12 cellular contexts compared by ENCODE assay signal in the genomic region with DNA sequence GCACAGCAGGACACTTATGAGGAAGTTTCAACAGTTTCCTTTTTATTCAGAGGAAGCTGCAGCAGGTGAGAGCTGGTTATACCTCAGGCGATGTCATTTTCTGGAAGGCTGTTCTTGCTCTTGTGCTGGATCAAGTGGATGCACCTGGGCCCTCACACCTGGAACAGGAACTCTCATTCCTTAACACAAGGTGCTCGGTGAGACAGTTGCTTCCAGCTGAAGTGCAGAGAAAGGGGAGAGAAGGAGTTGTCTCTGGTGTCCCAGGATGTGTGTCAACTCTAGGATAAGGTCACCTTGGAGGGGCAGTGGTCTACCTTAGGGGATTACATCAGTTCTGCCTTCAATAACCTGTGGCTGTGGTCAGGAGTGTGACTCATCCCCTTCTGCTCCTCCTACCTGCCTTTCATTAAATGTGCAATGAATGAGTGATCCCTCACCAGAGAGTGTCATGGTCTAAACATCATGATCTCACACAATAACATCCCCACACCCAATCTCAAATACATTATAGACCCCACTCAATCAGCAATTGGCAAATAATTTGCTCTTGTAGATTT.
A peak's percentile ranks its signal among the peaks of the same experiment; 100 is the strongest.
DNase-seq lines count a peak whose midpoint lies in the region; ATAC-seq and TF ChIP-seq lines count a peak whose summit lies in the region.
"Had no signal": no experiment of that assay in that cellular context is flagged by ENCODE, and none has a peak within 500 bp of the region (broad histone marks: within the 10 kb centered on the region; RNA-seq: fewer than 3 reads in every experiment).

No MANE protein-coding gene starts in this region.

- no peaks in the 10 kb centered on the region for H4K20me1 ChIP-seq in H9 (ENCODE audit: control insufficient read depth, insufficient read depth, insufficient read length)

- H4K91ac ChIP-seq in H9 (ENCODE audit: insufficient read length, low read depth, low read length) = no peak overlapping the region

- H3K18ac ChIP-seq in H9 (ENCODE audit: insufficient read length, low read depth, low read length) = no peak overlapping the region

- no peak overlapping the region for H2BK12ac ChIP-seq in H9 (ENCODE audit: insufficient read length, low read depth, low read length)

- DNase-seq in activated effector memory CD4-positive, alpha-beta T cell treated with anti-CD3 and anti-CD28 coated beads, Interleukin-2, amount 50 U/mL, for 16 hours = peak; percentile 70
- DNase-seq in activated effector memory CD4-positive, alpha-beta T cell treated with Interleukin-2 at 50 U/mL for 16 hours = no peak
- peak; percentile 57 for DNase-seq in activated CD4-positive, alpha-beta memory T cell treated with anti-CD3 and anti-CD28 coated beads, Interleukin-2, amount 10 ng/mL, durations not matched to agents 7 days and 5 days
- DNase-seq in kidney tubule cell (ENCODE audit: low spot score) (peak; percentile 78), RWPE1 (ENCODE audit: low spot score) (no peak), H9 (no peak)
- DNase-seq: left lung, NCI-H1105 treated with DMSO at 0.1 percent for 48 hours, NCI-H526 had no signal

- no peak overlapping the region for H2BK15ac ChIP-seq in H9 (ENCODE audit: low read depth, low read length)

- H3K4me2 ChIP-seq in H9 (ENCODE audit: insufficient read depth, insufficient read length, low read length) = no peak overlapping the region

- H3K27me3 Mint-ChIP-seq in activated CD4-positive, alpha-beta memory T cell treated with anti-CD3 and anti-CD28 coated beads, Interleukin-2, amount 10 ng/mL, durations not matched to agents 7 days and 5 days = peaks cover 6% of the 10 kb centered on the region
- H3K27me3 Mint-ChIP-seq in H9 (ENCODE audit: low read depth) = peaks cover 3% of the 10 kb centered on the region; the same call in 1 of the 2 replicates
- H3K27me3 Mint-ChIP-seq: progenitor cell of endocrine pancreas had no signal

- H3T11ph ChIP-seq in H9 (ENCODE audit: low read length) = no peak overlapping the region

- WGBS in H9 (ENCODE audit: extremely low coverage, insufficient read length, low lambda C conversion rate) = no CpG with 5 or more reads among the region's 2 CpGs

- no peak overlapping the region for H4K5ac ChIP-seq in H9 (ENCODE audit: insufficient read length, low read depth, low read length)

- H3K9me3 Mint-ChIP-seq in activated CD4-positive, alpha-beta memory T cell treated with anti-CD3 and anti-CD28 coated beads, Interleukin-2, amount 10 ng/mL, durations not matched to agents 7 days and 5 days = no peaks in the 10 kb centered on the region
- peaks cover 81 to 87% of the 10 kb centered on the region in 2 experiments for H3K9me3 Mint-ChIP-seq in H9

- no peaks in the 10 kb centered on the region for H3K36me3 Mint-ChIP-seq in activated CD4-positive, alpha-beta memory T cell treated with anti-CD3 and anti-CD28 coated beads, Interleukin-2, amount 10 ng/mL, durations not matched to agents 7 days and 5 days (ENCODE audit: low read depth)
- peaks cover 0 to 29% (median 5%) of the 10 kb centered on the region in 3 experiments; a peak in 5 of 7 replicates for H3K36me3 Mint-ChIP-seq in H9 (ENCODE audit: insufficient read depth in 1 of 3, low read depth in 3 of 3)

- no peak overlapping the region for H2AK5ac ChIP-seq in H9 (ENCODE audit: insufficient read length, low read length)

- H3K79me1 ChIP-seq in H9 (ENCODE audit: insufficient read depth, low read depth, low read length, poor library complexity, severe bottlenecking) = no peaks in the 10 kb centered on the region

- H3K27ac Mint-ChIP-seq in activated CD4-positive, alpha-beta memory T cell treated with anti-CD3 and anti-CD28 coated beads, Interleukin-2, amount 10 ng/mL, durations not matched to agents 7 days and 5 days = no peak overlapping the region
- no peak overlapping the region for H3K27ac Mint-ChIP-seq in H9
- H3K27ac Mint-ChIP-seq: progenitor cell of endocrine pancreas had no signal

- no peaks in the 10 kb centered on the region for H3K79me2 ChIP-seq in H9 (ENCODE audit: insufficient read depth, low read length)

- no peak overlapping the region for H3K14ac ChIP-seq in H9 (ENCODE audit: insufficient read depth, low read length)

- H3K4me3 Mint-ChIP-seq in activated CD4-positive, alpha-beta memory T cell treated with anti-CD3 and anti-CD28 coated beads, Interleukin-2, amount 10 ng/mL, durations not matched to agents 7 days and 5 days = no peak overlapping the region
- no peak overlapping the region for H3K4me3 Mint-ChIP-seq in H9

- H3K27ac ChIP-seq in RWPE1 (no peak overlapping the region), H9 (ENCODE audit: insufficient read length, low read depth, low read length) (no peak overlapping the region)
- H3K27ac ChIP-seq: left lung had no signal

- H3K9ac ChIP-seq in H9 (ENCODE audit: extremely low read depth, insufficient read length, low read length) = no peak overlapping the region

- no peak overlapping the region for H3K23ac ChIP-seq in H9 (ENCODE audit: insufficient read length, low read depth, low read length)

- peaks cover 3% of the 10 kb centered on the region for H3K23me2 ChIP-seq in H9 (ENCODE audit: insufficient read length, low read depth, low read length, poor library complexity, severe bottlenecking)

- CTCF ChIA-PET in activated CD4-positive, alpha-beta memory T cell treated with anti-CD3 and anti-CD28 coated beads, Interleukin-2, amount 10 ng/mL, durations not matched to agents 7 days and 5 days (lab: Charles Lee) = interaction anchor here (2.3 to 2.8 kb wide), 2 partner anchors 10 to 12 kb away, joined by 6 to 13 read pairs; no protein-coding TSS in a partner anchor
- CTCF ChIA-PET in RWPE1 (lab: Yijun Ruan, JAX) = no interaction called here

- H2BK5ac ChIP-seq in H9 (ENCODE audit: insufficient read length, low read length) = no peak overlapping the region

- no peak overlapping the region for H2BK20ac ChIP-seq in H9 (ENCODE audit: low read depth, low read length, poor library complexity, severe bottlenecking)

- H4K8ac ChIP-seq in H9 (replicated peaks; ENCODE audit: insufficient read length, low read depth, low read length) = no peak overlapping the region

- H3K4ac ChIP-seq in H9 (ENCODE audit: low read depth, low read length) = no peak overlapping the region

- peaks cover 51% of the 10 kb centered on the region for H3K4me1 Mint-ChIP-seq in activated CD4-positive, alpha-beta memory T cell treated with anti-CD3 and anti-CD28 coated beads, Interleukin-2, amount 10 ng/mL, durations not matched to agents 7 days and 5 days
- no peaks in the 10 kb centered on the region for H3K4me1 Mint-ChIP-seq in H9

- TF ChIP-seq CTCF in RWPE1 (conservative IDR thresholded peaks at IDR 0.05; ENCODE audit: low read depth) = no peak
- no peak for TF ChIP-seq CTCF in H9 (conservative IDR thresholded peaks at IDR 0.05)

- peaks cover 65% of the 10 kb centered on the region for H3K9me3 ChIP-seq in H9 (ENCODE audit: control insufficient read depth, low read depth, low read length)
- H3K9me3 ChIP-seq: left lung had no signal

- ATAC-seq in HG02610 (IDR thresholded peaks at IDR 0.05; ENCODE audit: unreplicated experiment) (peak; percentile 52), GM18868 (IDR thresholded peaks at IDR 0.05; ENCODE audit: unreplicated experiment) (no peak)
- ATAC-seq: left lung had no signal

- no peaks in the 10 kb centered on the region for H3K4me1 ChIP-seq in H9 (ENCODE audit: insufficient read depth, low read length)
- H3K4me1 ChIP-seq: left lung had no signal

- no peak overlapping the region for H2BK120ac ChIP-seq in H9 (ENCODE audit: low read depth, low read length, poor library complexity, severe bottlenecking)

- POLR2A ChIA-PET in activated CD4-positive, alpha-beta memory T cell treated with anti-CD3 and anti-CD28 coated beads, Interleukin-2, amount 10 ng/mL, durations not matched to agents 7 days and 5 days (lab: Charles Lee) = interaction anchor here (0.6 kb wide), 1 partner anchor 774 kb away, joined by 3 read pairs; no protein-coding TSS in a partner anchor
- POLR2A ChIA-PET in RWPE1 (lab: Yijun Ruan, JAX; ENCODE audit: low non-redundant PET) = no interaction called here

- H3K27me3 ChIP-seq in H9 (ENCODE audit: insufficient read depth, low read length) = no peaks in the 10 kb centered on the region
- H3K27me3 ChIP-seq: left lung had no signal

- H3K56ac ChIP-seq in H9 (ENCODE audit: insufficient read length, low read depth, low read length) = no peak overlapping the region

- no peak overlapping the region for H2AFZ ChIP-seq in H9 (ENCODE audit: low read length)

Comparison
In these comparisons a context has a peak if more than half of its experiments do, and no peak if none do; other contexts are left out.
1. DNase-seq: peak in activated effector memory CD4-positive, alpha-beta T cell treated with anti-CD3 and anti-CD28 coated beads, Interleukin-2, amount 50 U/mL, for 16 hours (single experiment), activated CD4-positive, alpha-beta memory T cell treated with anti-CD3 and anti-CD28 coated beads, Interleukin-2, amount 10 ng/mL, durations not matched to agents 7 days and 5 days (single experiment) and kidney tubule cell (single experiment); none in activated effector memory CD4-positive, alpha-beta T cell treated with Interleukin-2 at 50 U/mL for 16 hours (single experiment), RWPE1 (single experiment) and H9 (single experiment).